In the genomic region with DNA sequence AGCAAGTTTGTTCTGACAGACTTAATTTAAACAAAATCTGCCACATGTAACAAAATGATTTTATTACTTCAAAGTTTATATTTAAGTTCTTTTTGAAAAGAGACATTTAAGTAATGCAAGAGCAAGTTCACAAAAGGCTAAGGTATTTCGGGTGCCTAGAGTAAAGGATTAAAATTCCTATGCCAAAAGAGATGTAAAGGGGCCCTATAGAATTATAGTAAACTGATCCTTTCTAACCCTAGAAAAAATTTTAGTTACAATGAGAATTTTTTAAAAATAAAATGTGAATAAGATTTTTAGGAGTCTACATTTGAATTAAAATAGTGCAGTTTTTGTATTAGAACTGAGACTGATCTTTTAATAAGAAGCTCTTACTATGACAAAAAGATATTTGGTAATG, we compare ENCODE assay signal across 32 cellular contexts.
"Had no signal": no experiment of that assay in that cellular context is flagged by ENCODE, and none has a peak within 500 bp of the region (broad histone marks: within the 10 kb centered on the region; RNA-seq: fewer than 3 reads in every experiment).

No MANE protein-coding gene starts in this region.

- H3K9ac ChIP-seq: KMS-11 had no signal

- H3K27me3 ChIP-seq: brain microvascular endothelial cell, Peyer's patch had no signal

- H3K27ac ChIP-seq: brain microvascular endothelial cell, KMS-11, Peyer's patch, VCaP had no signal

- H3K4me1 Mint-ChIP-seq: activated B cell treated with CpG ODN at 0.5 μM for 24 hours had no signal

- H3K4me1 ChIP-seq: Peyer's patch had no signal

- H3K4me3 Mint-ChIP-seq: activated B cell treated with CpG ODN at 0.5 μM for 24 hours; activated CD4-positive, alpha-beta memory T cell treated with anti-CD3 and anti-CD28 coated beads for 36 hours; activated naive CD4-positive, alpha-beta T cell treated with anti-CD3 and anti-CD28 coated beads, Interleukin-2, amount 10 ng/mL, durations not matched to agents 7 days and 5 days; activated naive CD8-positive, alpha-beta T cell; activated T-cell treated with anti-CD3 and anti-CD28 coated beads, Interleukin-2, amount 50 U/mL, for 4 hours; activated T-helper 1 cell treated with anti-CD3 and anti-CD28 coated beads, Interleukin-12 subunit alpha, Interleukin-12 subunit beta, Interleukin-2, Interleukin-4 antibody, amounts not matched to agents 30 ng/mL and 10 ng/mL and 1 ng/mL, durations not matched to agents 14 hours and 24 hours and 36 hours had no signal

- H3K9me3 Mint-ChIP-seq: activated B cell treated with CpG ODN at 0.5 μM for 24 hours; activated CD4-positive, alpha-beta memory T cell treated with anti-CD3 and anti-CD28 coated beads for 36 hours; activated naive CD4-positive, alpha-beta T cell treated with anti-CD3 and anti-CD28 coated beads, Interleukin-2, amount 10 ng/mL, durations not matched to agents 7 days and 5 days; activated T-cell treated with anti-CD3 and anti-CD28 coated beads, Interleukin-2, amount 50 U/mL, for 4 hours; activated T-helper 1 cell treated with anti-CD3 and anti-CD28 coated beads, Interleukin-12 subunit alpha, Interleukin-12 subunit beta, Interleukin-2, Interleukin-4 antibody, amounts not matched to agents 30 ng/mL and 10 ng/mL and 1 ng/mL, durations not matched to agents 14 hours and 24 hours and 36 hours had no signal

- H3K36me3 Mint-ChIP-seq: activated naive CD4-positive, alpha-beta T cell treated with anti-CD3 and anti-CD28 coated beads, Interleukin-2, amount 10 ng/mL, durations not matched to agents 7 days and 5 days had no signal

- H3K9me3 ChIP-seq: Peyer's patch had no signal

- ATAC-seq: activated T-cell treated with anti-CD3 and anti-CD28 coated beads, Interleukin-2, amount 50 U/mL, for 4 hours; PC-3 had no signal

- H3K27me3 Mint-ChIP-seq: activated B cell treated with CpG ODN at 0.5 μM for 24 hours; activated CD4-positive, alpha-beta memory T cell treated with anti-CD3 and anti-CD28 coated beads for 36 hours; activated naive CD4-positive, alpha-beta T cell treated with anti-CD3 and anti-CD28 coated beads, Interleukin-2, amount 10 ng/mL, durations not matched to agents 7 days and 5 days; activated naive CD8-positive, alpha-beta T cell had no signal

- H3K27ac Mint-ChIP-seq: activated B cell treated with CpG ODN at 0.5 μM for 24 hours; activated CD4-positive, alpha-beta memory T cell treated with anti-CD3 and anti-CD28 coated beads for 36 hours; activated naive CD4-positive, alpha-beta T cell treated with anti-CD3 and anti-CD28 coated beads, Interleukin-2, amount 10 ng/mL, durations not matched to agents 7 days and 5 days; activated naive CD8-positive, alpha-beta T cell; activated T-helper 1 cell treated with anti-CD3 and anti-CD28 coated beads, Interleukin-12 subunit alpha, Interleukin-12 subunit beta, Interleukin-2, Interleukin-4 antibody, amounts not matched to agents 30 ng/mL and 10 ng/mL and 1 ng/mL, durations not matched to agents 14 hours and 24 hours and 36 hours had no signal

- H3K4me3 ChIP-seq: Peyer's patch had no signal

- H3K36me3 ChIP-seq: brain microvascular endothelial cell, Peyer's patch had no signal

- DNase-seq: activated B cell treated with CpG ODN at 0.5 μM for 24 hours; activated CD4-positive, alpha-beta memory T cell treated with anti-CD3 and anti-CD28 coated beads for 36 hours; activated CD4-positive, alpha-beta T cell treated with anti-CD3 and anti-CD28 coated beads for 4 hours; activated CD4-positive, alpha-beta T cell treated with anti-CD3 and anti-CD28 coated beads, Interleukin-2, amount 50 U/mL, for 1 hour; activated CD4-positive, CD25-positive, alpha-beta regulatory T cell treated with anti-CD3 and anti-CD28 coated beads, Interleukin-2, amount 50 U/mL, for 72 hours; activated CD8-positive, alpha-beta memory T cell treated with anti-CD3 and anti-CD28 coated beads, Interleukin-2, amount 50 U/mL, for 4 hours; activated gamma-delta T cell treated with Interleukin-2 at 50 U/mL for 16 hours; activated naive CD4-positive, alpha-beta T cell treated with anti-CD3 and anti-CD28 coated beads, Interleukin-2, amount 10 ng/mL, durations not matched to agents 7 days and 5 days; activated T-cell treated with anti-CD3 and anti-CD28 coated beads for 4 hours; activated T-cell treated with anti-CD3 and anti-CD28 coated beads, Interleukin-2, amount 50 U/mL, for 4 hours; amniotic stem cell; aorta; brain microvascular endothelial cell; MM.1S; MV-4-11; NCI-H1092; NCI-H1436 treated with DMSO at 0.1 percent for 48 hours; NCI-H1694 treated with DMSO at 0.1 percent for 48 hours; NCI-H2029; NCI-H345; NCI-H524 treated with DMSO at 0.1 percent for 48 hours; PC-3; Peyer's patch; RPMI8226; SW 1271; T-helper 1 cell; T-helper 2 cell; T-helper 9 cell had no signal
